In genomic region chr20:40689943-40690835, GRCh38 we compare ENCODE assay signal across 8 cellular contexts. TPM values are rescaled to one million over a fixed set of nuclear protein-coding genes. Genes with fewer than 3 reads are reported as not detected.
DNase-seq lines count a peak whose midpoint lies in the region; ATAC-seq and TF ChIP-seq lines count a peak whose summit lies in the region.

No MANE protein-coding gene starts in this region.

- peak overlapping the region; percentile 79 for H3K4me3 Mint-ChIP-seq in T-helper 2 cell treated with Interferon-gamma antibody and Interleukin-4, amounts not matched to agents 5 μg/mL and 100 μg/mL, for 36 hours

- H3K4me1 Mint-ChIP-seq in T-helper 2 cell treated with Interferon-gamma antibody and Interleukin-4, amounts not matched to agents 5 μg/mL and 100 μg/mL, for 36 hours (ENCODE audit: low read depth), result peaks cover 5% of the 10 kb centered on the region

- peak overlapping the region; percentile 85 to 97 (median 94) for H3K27ac ChIP-seq in body of pancreas
- no peak overlapping the region for H3K27ac ChIP-seq in iPS DF 6.9 (ENCODE audit: low read length)

- ATAC-seq in GM21786 (IDR thresholded peaks at IDR 0.05; ENCODE audit: unreplicated experiment) (peak; percentile 64), body of pancreas (peak; percentile 60), HG03039 (IDR thresholded peaks at IDR 0.05; ENCODE audit: unreplicated experiment) (no peak)

- H3K9me3 ChIP-seq in body of pancreas, result no peaks in the 10 kb centered on the region
- H3K9me3 ChIP-seq in iPS DF 6.9 (ENCODE audit: control insufficient read depth, insufficient read depth, low read length), result no peaks in the 10 kb centered on the region

- DNase-seq in DMS153 treated with DMSO at 0.1 percent for 48 hours (lab: John Stamatoyannopoulos, UW; ENCODE audit: unreplicated experiment) (peak; percentile 54), MV-4-11 (lab: John Stamatoyannopoulos, UW) (peak; percentile 73), body of pancreas (peak; percentile 90 to 94 (median 94)), iPS DF 6.9 (ENCODE audit: low read depth, low spot score) (no peak), retinal pigment epithelial cell (ENCODE audit: low read depth) (peak; percentile 20)
- peak; percentile 75 for DNase-seq in T-helper 2 cell treated with Interferon-gamma antibody and Interleukin-4, amounts not matched to agents 5 μg/mL and 100 μg/mL, for 36 hours (ENCODE audit: low spot score)

- H3K36me3 ChIP-seq in body of pancreas (replicated peaks in 1 of 2; ENCODE audit: insufficient read depth in 1 of 2, low read depth in 2 of 2), result no peaks in the 10 kb centered on the region
- no peaks in the 10 kb centered on the region for H3K36me3 ChIP-seq in iPS DF 6.9 (ENCODE audit: control insufficient read depth, insufficient read depth, low read length)

- TF ChIP-seq CTCF in body of pancreas (IDR thresholded peaks at IDR 0.05) (peak; percentile 89 to 95 (median 91)), retinal pigment epithelial cell (conservative IDR thresholded peaks at IDR 0.05; ENCODE audit: low read depth, low read length) (peak; percentile 80)

- intact Hi-C loops in body of pancreas (cut with DNase I), result no loop called here

- H3K4me3 ChIP-seq in body of pancreas, result peak overlapping the region; percentile 1 to 8
- peak overlapping the region; percentile 41; the same call in 1 of the 2 replicates for H3K4me3 ChIP-seq in iPS DF 6.9 (ENCODE audit: low read length)
- peak overlapping the region; percentile 41 for H3K4me3 ChIP-seq in retinal pigment epithelial cell (ENCODE audit: low read length)

- peaks cover 87% of the 10 kb centered on the region for H3K27me3 Mint-ChIP-seq in T-helper 2 cell treated with Interferon-gamma antibody and Interleukin-4, amounts not matched to agents 5 μg/mL and 100 μg/mL, for 36 hours (ENCODE audit: low read depth)

- no peaks in the 10 kb centered on the region for H3K9me3 Mint-ChIP-seq in T-helper 2 cell treated with Interferon-gamma antibody and Interleukin-4, amounts not matched to agents 5 μg/mL and 100 μg/mL, for 36 hours

- WGBS in body of pancreas, 2 donors, result 2 to 7% methylated on average over 21 to 84 of the region's 84 CpGs
- WGBS in iPS DF 6.9 (ENCODE audit: insufficient coverage, insufficient read length), result no CpG with 5 or more reads among the region's 84 CpGs

- H3K27me3 ChIP-seq in body of pancreas, result peaks cover 0 to 24% of the 10 kb centered on the region in 2 donors
- H3K27me3 ChIP-seq in iPS DF 6.9 (ENCODE audit: control insufficient read depth, insufficient read depth, low read length), result peaks cover 81% of the 10 kb centered on the region

- peak in 2 of 3 donors; percentile 54 to 75 for TF ChIP-seq POLR2A in body of pancreas (IDR thresholded peaks at IDR 0.05)

- peaks cover 24% of the 10 kb centered on the region for H3K4me1 ChIP-seq in body of pancreas
- peaks cover 17% of the 10 kb centered on the region for H3K4me1 ChIP-seq in iPS DF 6.9 (ENCODE audit: control insufficient read depth, insufficient read depth, low read length)

- no peaks in the 10 kb centered on the region for H3K36me3 Mint-ChIP-seq in T-helper 2 cell treated with Interferon-gamma antibody and Interleukin-4, amounts not matched to agents 5 μg/mL and 100 μg/mL, for 36 hours (ENCODE audit: low read depth)

- H3K27ac Mint-ChIP-seq in T-helper 2 cell treated with Interferon-gamma antibody and Interleukin-4, amounts not matched to agents 5 μg/mL and 100 μg/mL, for 36 hours, result no peak overlapping the region

RNA-seq across cellular contexts. Expression of gene MAFB, which starts 1.2 kb away (rescaled TPM):
- 10 to 100 TPM; 21.1 to 22.1 TPM for total RNA-seq in body of pancreas
